In the genomic region with DNA sequence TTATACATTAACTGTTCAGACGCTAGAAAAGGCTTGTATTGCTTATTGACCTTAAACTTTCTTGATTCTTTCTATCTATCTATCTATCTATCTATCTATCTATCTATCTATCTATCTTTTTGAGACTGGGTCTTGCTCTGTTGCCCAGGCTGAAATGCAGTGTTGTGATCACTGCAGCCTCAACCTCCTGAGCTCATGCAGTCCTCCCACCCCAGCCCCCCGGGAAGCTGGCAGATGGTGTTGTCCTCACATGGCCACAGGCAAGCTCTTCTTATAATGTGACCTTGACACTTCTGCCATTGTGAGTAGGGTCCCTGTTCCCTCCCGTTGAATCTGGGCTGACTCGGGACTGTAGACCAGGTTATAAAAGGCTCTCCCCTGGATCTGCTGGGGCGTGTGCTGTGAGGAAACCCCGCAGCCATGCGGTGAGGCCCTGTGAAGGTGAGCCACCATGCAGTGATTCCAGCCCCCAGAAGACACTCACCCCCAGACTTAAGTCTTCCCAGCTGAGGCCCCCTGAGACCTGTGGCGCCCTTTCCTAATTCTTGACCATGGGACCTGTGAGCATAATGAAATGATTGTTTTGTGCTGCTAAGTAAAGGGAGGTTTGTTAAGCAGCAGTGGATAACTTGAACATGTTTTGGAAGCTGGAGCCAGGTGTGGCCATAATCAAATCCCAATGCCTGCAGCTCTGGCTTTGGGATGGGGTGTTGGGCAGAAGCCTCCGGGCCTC, we compare ENCODE assay signal across 15 cellular contexts. TPM values are rescaled to one million over a fixed set of nuclear protein-coding genes. Genes with fewer than 3 reads are reported as not detected.
DNase-seq lines count a peak whose midpoint lies in the region; ATAC-seq, FAIRE-seq and TF ChIP-seq lines count a peak whose summit lies in the region.
"Had no signal": no experiment of that assay in that cellular context is flagged by ENCODE, and none has a peak within 500 bp of the region (broad histone marks: within the 10 kb centered on the region; RNA-seq: fewer than 3 reads in every experiment).

No MANE protein-coding gene starts in this region.

- BruUV-seq in HepG2 (replicated peaks; lab: Mats Ljungman, UMichigan) = no TSS peak

- TF ChIP-seq RAD21 in HepG2 (CRISPR knock-in tag; IDR thresholded peaks at IDR 0.05) = no peak

- H3K27me3 ChIP-seq in HepG2 (ENCODE audit: control insufficient read depth in 1 of 2, insufficient read depth in 2 of 2, low read length in 2 of 2) = no peaks in the 10 kb centered on the region
- no peaks in the 10 kb centered on the region for H3K27me3 ChIP-seq in right lobe of liver
- H3K27me3 ChIP-seq in endodermal cell (ENCODE audit: control insufficient read depth, insufficient read depth, low read length, poor library complexity, severe bottlenecking) = peaks cover 6% of the 10 kb centered on the region
- no peaks in the 10 kb centered on the region for H3K27me3 ChIP-seq in vagina
- H3K27me3 ChIP-seq: esophagus muscularis mucosa had no signal

- peaks cover 78% of the 10 kb centered on the region for H3K4me1 ChIP-seq in HepG2 (ENCODE audit: insufficient read depth, low read length)
- H3K4me1 ChIP-seq in right lobe of liver = peaks cover 0 to 10% (median 4%) of the 10 kb centered on the region in 4 donors
- peaks cover 25% of the 10 kb centered on the region for H3K4me1 ChIP-seq in endodermal cell (ENCODE audit: control insufficient read depth, insufficient read depth, low read length)
- peaks cover 13% of the 10 kb centered on the region for H3K4me1 ChIP-seq in vagina

- ATAC-seq in HepG2 (peak; percentile 17), right lobe of liver (no peak), HG03432 (IDR thresholded peaks at IDR 0.05; ENCODE audit: unreplicated experiment) (no peak), GM18498 (IDR thresholded peaks at IDR 0.05; ENCODE audit: unreplicated experiment) (no peak)
- ATAC-seq: CD8-positive, alpha-beta T cell; T-helper 17 cell had no signal

- peaks cover 88% of the 10 kb centered on the region for H3K79me2 ChIP-seq in HepG2 (ENCODE audit: insufficient read depth, low read length)

- H3K27ac ChIP-seq in HepG2 (ENCODE audit: extremely low read length, insufficient read depth, low read length) (peak overlapping the region; percentile 79), right lobe of liver (no peak overlapping the region), SK-N-MC (no peak overlapping the region), endodermal cell (ENCODE audit: low read depth, low read length) (no peak overlapping the region), vagina (no peak overlapping the region)
- H3K27ac ChIP-seq: esophagus muscularis mucosa, psoas muscle had no signal

- 74% methylated on average over 8 of the region's 9 CpGs for WGBS in HepG2 (ENCODE audit: low lambda C conversion rate)
- 88% methylated on average over 2 of the region's 9 CpGs for WGBS in right lobe of liver (ENCODE audit: insufficient coverage, low coverage, low lambda C conversion rate, missing lambda C conversion rate)
- 96% methylated on average over 7 to 9 of the region's 9 CpGs for WGBS in endodermal cell (ENCODE audit: insufficient coverage in 1 of 2, insufficient read length in 1 of 2), 2 experiments

- TF ChIP-seq EP300 in HepG2 (IDR thresholded peaks at IDR 0.05; ENCODE audit: low read depth in 2 of 2, low read length in 2 of 2) (no peak), HepG2 (CRISPR knock-in tag; IDR thresholded peaks at IDR 0.05; ENCODE audit: borderline replicate concordance) (no peak)

- peak overlapping the region; percentile 82 for H3K4me2 ChIP-seq in HepG2 (ENCODE audit: low read depth, low read length)

- no peak for DNase-seq in HepG2 (ENCODE audit: low spot score)
- DNase-seq in right lobe of liver = no peak
- DNase-seq in SK-N-MC (ENCODE audit: low read depth, low spot score) = no peak
- peak; percentile 41 for DNase-seq in endodermal cell
- DNase-seq in RCC 7860 (ENCODE audit: low spot score) = no peak
- DNase-seq in vagina (ENCODE audit: extremely low spot score in 2 of 2) = no peak
- DNase-seq: CD8-positive, alpha-beta T cell; central memory CD4-positive, alpha-beta T cell; psoas muscle; stimulated activated CD4-positive, alpha-beta T cell treated with anti-CD3 and anti-CD28 coated beads, Interleukin-4, amount 100 ng/mL, for 24 hours; T-helper 17 cell had no signal

- CTCF ChIA-PET in HepG2 (lab: Yijun Ruan, JAX; ENCODE audit: low intra/inter-chr PET ratio, low total read pairs) = interaction anchor here (1.5 kb wide), 1 partner anchor 24 kb away, joined by 5 read pairs; no protein-coding TSS in a partner anchor

- H3K36me3 ChIP-seq in HepG2 (replicated peaks in 1 of 2; ENCODE audit: control insufficient read depth in 1 of 2, insufficient read depth in 2 of 2, low read length in 2 of 2) = peaks cover 0 to 4% of the 10 kb centered on the region in 2 experiments; a peak in 2 of 5 replicates
- H3K36me3 ChIP-seq in right lobe of liver = no peaks in the 10 kb centered on the region
- H3K36me3 ChIP-seq in SK-N-MC (ENCODE audit: insufficient read depth, low read length) = no peaks in the 10 kb centered on the region; the same call in 1 of the 2 replicates
- H3K36me3 ChIP-seq in endodermal cell (ENCODE audit: control insufficient read depth, insufficient read depth, low read length) = peaks cover 7% of the 10 kb centered on the region
- H3K36me3 ChIP-seq in vagina = no peaks in the 10 kb centered on the region
- H3K36me3 ChIP-seq: esophagus muscularis mucosa had no signal

- intact Hi-C loops in HepG2 (cut with micrococcal nuclease; ENCODE audit: unreplicated experiment) (no loop called here), right lobe of liver (cut with DNase I) (no loop called here), vagina (cut with DNase I) (no loop called here)

- H3K27ac Mint-ChIP-seq in endodermal cell = no peak overlapping the region

- FAIRE-seq in HepG2 (lab: Jason Lieb, UNC) = no peak
- no peak for FAIRE-seq in RCC 7860 (lab: Jason Lieb, UNC)

- no peaks in the 10 kb centered on the region for H3K27me3 Mint-ChIP-seq in endodermal cell (ENCODE audit: insufficient read depth)
- H3K27me3 Mint-ChIP-seq: T-helper 17 cell had no signal

- in situ Hi-C loops in HepG2 (cut with HindIII; ENCODE audit: extremely low pct_ligation_motif_present, low pct_unique_long_range_greater_than_20kb) = no loop called here

- peaks cover 14% of the 10 kb centered on the region for H3K36me3 Mint-ChIP-seq in endodermal cell (ENCODE audit: low read depth)
- H3K36me3 Mint-ChIP-seq: CD8-positive, alpha-beta T cell had no signal

- POLR2A ChIA-PET in HepG2 (lab: Yijun Ruan, JAX) = interaction anchor here (0.9 to 3.0 kb wide), 3 partner anchors 30 to 145 kb away, joined by 3 to 32 read pairs (median 4); no protein-coding TSS in a partner anchor

- peak overlapping the region; percentile 11 for H3K4me3 Mint-ChIP-seq in endodermal cell
- H3K4me3 Mint-ChIP-seq: T-helper 17 cell had no signal

- peaks cover 12% of the 10 kb centered on the region; the same call in 1 of the 2 replicates for H4K20me1 ChIP-seq in HepG2 (ENCODE audit: insufficient read depth, low read length)

- H2AFZ ChIP-seq in HepG2 (ENCODE audit: low read length) = no peak overlapping the region

- TF ChIP-seq CTCF in HepG2 (CRISPR knock-in tag; IDR thresholded peaks at IDR 0.05) = no peak
- no peak for TF ChIP-seq CTCF in right lobe of liver (IDR thresholded peaks at IDR 0.05)
- TF ChIP-seq CTCF in endodermal cell (conservative IDR thresholded peaks at IDR 0.05) = no peak
- TF ChIP-seq CTCF in vagina (IDR thresholded peaks at IDR 0.05) = no peak

- H3K9me3 ChIP-seq in HepG2 (ENCODE audit: low read length) (no peaks in the 10 kb centered on the region), right lobe of liver (no peaks in the 10 kb centered on the region), SK-N-MC (ENCODE audit: low read depth, low read length) (no peaks in the 10 kb centered on the region), endodermal cell (ENCODE audit: control insufficient read depth, low read length) (peaks cover 15% of the 10 kb centered on the region), vagina (no peaks in the 10 kb centered on the region)
- H3K9me3 ChIP-seq: esophagus muscularis mucosa, psoas muscle had no signal

- peaks cover 13% of the 10 kb centered on the region for H3K9me3 Mint-ChIP-seq in endodermal cell
- H3K9me3 Mint-ChIP-seq: CD8-positive, alpha-beta T cell had no signal

- H3K4me3 ChIP-seq in HepG2 (replicated peaks in 1 of 3; ENCODE audit: insufficient read depth in 1 of 3, low read depth in 2 of 3, low read length in 3 of 3) (peak overlapping the region in 1 of 3 experiments; percentile 59; a peak in 2 of 6 replicates), right lobe of liver (no peak overlapping the region), SK-N-MC (no peak overlapping the region), endodermal cell (ENCODE audit: low read length) (no peak overlapping the region), vagina (no peak overlapping the region)
- H3K4me3 ChIP-seq: esophagus muscularis mucosa, psoas muscle, skin epidermis had no signal

- H3K4me1 Mint-ChIP-seq in endodermal cell = peaks cover 46% of the 10 kb centered on the region

- no peak for TF ChIP-seq POLR2A in HepG2 (IDR thresholded peaks at IDR 0.05; ENCODE audit: insufficient read depth in 1 of 2, low read depth in 2 of 2, low read length in 2 of 2)
- TF ChIP-seq POLR2A in right lobe of liver (IDR thresholded peaks at IDR 0.05) = no peak
- TF ChIP-seq POLR2A in vagina (IDR thresholded peaks at IDR 0.05) = no peak

- H3K9ac ChIP-seq in HepG2 (ENCODE audit: insufficient read depth, low read depth, low read length) = peak overlapping the region; percentile 65
- H3K9ac ChIP-seq in SK-N-MC (ENCODE audit: insufficient read length) = peak overlapping the region; percentile 6
- H3K9ac ChIP-seq in endodermal cell (ENCODE audit: extremely low read depth, low read length, poor library complexity, severe bottlenecking) = no peak overlapping the region

RNA-seq across cellular contexts. Expression of gene RPTOR, which starts 54.3 kb away (rescaled TPM):
- total RNA-seq in HepG2 (2016; rRNA removed; fragmentation: Illumina TruSeq; extraction: Trizol) = 25.3 TPM in 2 replicates
- 9.3 TPM in 2 replicates for total RNA-seq in HepG2 (2016; cell fraction: cytosol; rRNA removed; fragmentation: Illumina TruSeq; extraction: Trizol; ENCODE audit: low read depth)
- 19.0 and 24.1 TPM in 2 replicates for total RNA-seq in HepG2 (2016; cell fraction: insoluble cytoplasmic fraction; rRNA removed; fragmentation: Illumina TruSeq; extraction: Trizol)
- total RNA-seq in HepG2 (2016; cell fraction: membrane; rRNA removed; fragmentation: Illumina TruSeq; extraction: Trizol) = 10.7 and 12.5 TPM in 2 replicates
- 47.4 and 53.3 TPM in 2 replicates for total RNA-seq in HepG2 (2016; cell fraction: nucleus; rRNA removed; fragmentation: Illumina TruSeq; extraction: Trizol)
- polyA plus RNA-seq in HepG2 (2011; rRNA removed) = 6.6 and 7.2 TPM in 2 replicates
- polyA plus RNA-seq in HepG2 (2011; cell fraction: cytosol; rRNA removed) = 4.9 and 6.5 TPM in 2 replicates
- polyA plus RNA-seq in HepG2 (2011; cell fraction: nucleus; rRNA removed) = 40.6 and 57.3 TPM in 2 replicates
- polyA plus RNA-seq in HepG2 (2012) = 16.9 and 22.1 TPM in 2 replicates
- 1.6 TPM in 2 replicates for polyA plus RNA-seq in HepG2 (2016; cell fraction: cytosol; fragmentation: Illumina TruSeq; extraction: Trizol; ENCODE audit: low read depth)
- polyA plus RNA-seq in HepG2 (2016; cell fraction: insoluble cytoplasmic fraction; fragmentation: Illumina TruSeq; extraction: Trizol; ENCODE audit: low read depth) = 12.7 and 16.8 TPM in 2 replicates
- 3.3 and 3.8 TPM in 2 replicates for polyA plus RNA-seq in HepG2 (2016; cell fraction: membrane; fragmentation: Illumina TruSeq; extraction: Trizol; ENCODE audit: low read depth)
- 36.3 and 39.1 TPM in 2 replicates for polyA plus RNA-seq in HepG2 (2016; cell fraction: nucleus; fragmentation: Illumina TruSeq; extraction: Trizol; ENCODE audit: insufficient read depth, low read depth)
- 26.1 and 51.5 TPM in 2 replicates for polyA minus RNA-seq in HepG2 (2011; rRNA and poly(A)+ RNA removed; ENCODE audit: low replicate concordance)
- 18.6 and 20.2 TPM in 2 replicates for polyA minus RNA-seq in HepG2 (2011; cell fraction: cytosol; rRNA and poly(A)+ RNA removed)
- polyA minus RNA-seq in HepG2 (2011; cell fraction: nucleus; rRNA and poly(A)+ RNA removed) = 62.9 and 72.9 TPM in 2 replicates
- total RNA-seq in right lobe of liver = 10 to 100 TPM; 13.1 to 24.0 (median 15.5) TPM
- total RNA-seq in endodermal cell = 10 to 100 TPM; 45.1 to 53.4 TPM
- polyA plus RNA-seq in endodermal cell (2013, experiment 1 of 2) = 17.1 TPM
- 17.6 TPM for polyA plus RNA-seq in endodermal cell (2013, experiment 2 of 2)
- total RNA-seq in vagina = 38.3 TPM
